In the genomic region with DNA sequence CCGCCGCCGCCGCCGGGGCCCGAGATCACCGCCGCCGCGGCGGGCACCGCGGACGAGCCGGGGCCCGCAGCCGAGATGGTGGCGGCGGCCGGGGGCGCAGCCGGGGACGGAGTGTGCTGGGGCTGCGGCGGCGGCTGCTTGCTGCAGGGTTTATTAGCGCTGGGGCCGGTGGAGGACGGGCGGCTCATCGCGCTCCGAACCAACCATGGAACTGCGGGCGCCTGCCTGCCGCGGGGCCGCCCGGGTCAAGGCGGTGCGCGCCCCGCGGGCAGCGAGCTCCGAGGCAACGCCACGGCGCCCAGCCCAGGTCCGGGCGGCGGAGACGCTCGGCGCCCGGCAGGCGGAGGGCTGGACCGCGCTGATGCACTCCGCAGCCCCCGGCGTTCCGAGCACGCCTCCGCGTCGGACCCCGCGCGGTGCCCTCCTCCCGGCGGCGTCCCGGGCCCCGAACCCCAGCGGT, we compare ENCODE assay signal across 7 cellular contexts. TPM values are rescaled to one million over a fixed set of nuclear protein-coding genes. Genes with fewer than 3 reads are reported as not detected.
A peak's percentile ranks its signal among the peaks of the same experiment; 100 is the strongest.
DNase-seq lines count a peak whose midpoint lies in the region; ATAC-seq and TF ChIP-seq lines count a peak whose summit lies in the region.

No MANE protein-coding gene starts in this region.

- peaks cover 46% of the 10 kb centered on the region for H3K4me1 ChIP-seq in lower lobe of right lung

- H3K27ac ChIP-seq in angular gyrus (ENCODE audit: low read depth, low read length) (peak overlapping the region; percentile 99), lower lobe of right lung (peak overlapping the region; percentile 98)

- no peaks in the 10 kb centered on the region for H3K27me3 ChIP-seq in lower lobe of right lung (ENCODE audit: low read depth)

- intact Hi-C loops in lower lobe of right lung (cut with DNase I): no loop called here

- H3K9me3 ChIP-seq in lower lobe of right lung: no peaks in the 10 kb centered on the region

- no peak for TF ChIP-seq CTCF in lower lobe of right lung (IDR thresholded peaks at IDR 0.05)

- no peaks in the 10 kb centered on the region for H3K36me3 ChIP-seq in lower lobe of right lung

- DNase-seq in lower lobe of right lung (no peak), GM03348 (ENCODE audit: low spot score) (no peak), OCI-M1 (lab: John Stamatoyannopoulos, UW) (no peak)

- peak overlapping the region; percentile 89 for H3K4me3 ChIP-seq in lower lobe of right lung

- ATAC-seq in GM19328 (IDR thresholded peaks at IDR 0.05; ENCODE audit: unreplicated experiment): peak; percentile 2
- peak; percentile 0 for ATAC-seq in HG03045 (IDR thresholded peaks at IDR 0.05; ENCODE audit: unreplicated experiment)
- no peak for ATAC-seq in lower lobe of right lung
- ATAC-seq in GM19397 (IDR thresholded peaks at IDR 0.05; ENCODE audit: unreplicated experiment): no peak

RNA-seq across cellular contexts. Expression of gene SIAH2, which starts 0.3 kb away (rescaled TPM):
- 18.6 TPM for total RNA-seq in lower lobe of right lung

RNA-seq across cellular contexts. Expression of gene ERICH6, which starts 59.0 kb away (rescaled TPM):
- not detected for total RNA-seq in lower lobe of right lung

Comparison
In these comparisons a context has a peak if more than half of its experiments do, and no peak if none do; other contexts are left out.
1. ATAC-seq: peak in GM19328 (single experiment) and HG03045 (single experiment); none in lower lobe of right lung (0 of 2) and GM19397 (single experiment).